Comparison of ENCODE assay signal across 10 cellular contexts in genomic region chrX:69424161-69424560, GRCh38.
DNase-seq lines count a peak whose midpoint lies in the region; ATAC-seq, FAIRE-seq and TF ChIP-seq lines count a peak whose summit lies in the region.
"Had no signal": no experiment of that assay in that cellular context is flagged by ENCODE, and none has a peak within 500 bp of the region (broad histone marks: within the 10 kb centered on the region; RNA-seq: fewer than 3 reads in every experiment).

No MANE protein-coding gene starts in this region.

- H2AFZ ChIP-seq in KMS-11 (ENCODE audit: low read depth) (no peak overlapping the region), astrocyte (ENCODE audit: low read depth, low read length) (no peak overlapping the region)

- H3K27ac Mint-ChIP-seq in Calu3 (ENCODE audit: unreplicated experiment): no peak overlapping the region
- H3K27ac Mint-ChIP-seq in astrocyte (ENCODE audit: unreplicated experiment): no peak overlapping the region
- H3K27ac Mint-ChIP-seq in activated CD4-positive, alpha-beta T cell treated with anti-CD3 and anti-CD28 coated beads, Interleukin-2, amount 10 ng/mL, durations not matched to agents 24 days and 14 days: no peak overlapping the region
- H3K27ac Mint-ChIP-seq in stimulated activated naive CD8-positive, alpha-beta T cell treated with anti-CD3 and anti-CD28 coated beads, Interleukin-15, amount 100 ng/mL, for 72 hours: no peak overlapping the region
- H3K27ac Mint-ChIP-seq: stimulated activated naive CD8-positive, alpha-beta T cell treated with anti-CD3 and anti-CD28 coated beads, Interleukin-15, Interleukin-2, amounts not matched to agents 100 ng/mL and 50 ng/mL, for 24 hours had no signal

- H3K9me3 Mint-ChIP-seq in Calu3 (ENCODE audit: low read depth, unreplicated experiment): peaks cover 2% of the 10 kb centered on the region
- no peaks in the 10 kb centered on the region for H3K9me3 Mint-ChIP-seq in astrocyte (ENCODE audit: unreplicated experiment)
- H3K9me3 Mint-ChIP-seq in activated CD4-positive, alpha-beta T cell treated with anti-CD3 and anti-CD28 coated beads, Interleukin-2, amount 10 ng/mL, durations not matched to agents 24 days and 14 days: no peaks in the 10 kb centered on the region
- H3K9me3 Mint-ChIP-seq in stimulated activated naive CD8-positive, alpha-beta T cell treated with anti-CD3 and anti-CD28 coated beads, Interleukin-15, amount 100 ng/mL, for 72 hours: no peaks in the 10 kb centered on the region
- H3K9me3 Mint-ChIP-seq: stimulated activated naive CD8-positive, alpha-beta T cell treated with anti-CD3 and anti-CD28 coated beads, Interleukin-15, Interleukin-2, amounts not matched to agents 100 ng/mL and 50 ng/mL, for 24 hours had no signal

- H3K4me1 Mint-ChIP-seq in Calu3 (ENCODE audit: low read depth, unreplicated experiment) (no peaks in the 10 kb centered on the region), astrocyte (ENCODE audit: low read depth, unreplicated experiment) (no peaks in the 10 kb centered on the region)
- H3K4me1 Mint-ChIP-seq in activated CD4-positive, alpha-beta T cell treated with anti-CD3 and anti-CD28 coated beads, Interleukin-2, amount 10 ng/mL, durations not matched to agents 24 days and 14 days: no peaks in the 10 kb centered on the region
- H3K4me1 Mint-ChIP-seq in stimulated activated naive CD8-positive, alpha-beta T cell treated with anti-CD3 and anti-CD28 coated beads, Interleukin-15, amount 100 ng/mL, for 72 hours: no peaks in the 10 kb centered on the region

- H3K4me2 ChIP-seq in KMS-11: no peak overlapping the region
- no peak overlapping the region for H3K4me2 ChIP-seq in astrocyte (ENCODE audit: low read length)

- no peak for ATAC-seq in HG02870 (IDR thresholded peaks at IDR 0.05; ENCODE audit: unreplicated experiment)
- ATAC-seq in stimulated activated naive CD8-positive, alpha-beta T cell treated with anti-CD3 and anti-CD28 coated beads, Interleukin-15, amount 100 ng/mL, for 72 hours: no peak

- H3K27ac ChIP-seq in KMS-11 (no peak overlapping the region), astrocyte (ENCODE audit: low read depth, low read length) (no peak overlapping the region)

- no TSS peak for BruUV-seq in Calu3 (replicated peaks; lab: Mats Ljungman, UMichigan)

- no peaks in the 10 kb centered on the region for H4K20me1 ChIP-seq in KMS-11 (ENCODE audit: insufficient read depth)
- no peaks in the 10 kb centered on the region for H4K20me1 ChIP-seq in astrocyte (ENCODE audit: insufficient read depth, low read length)

- DNase-seq in Calu3 (peak; percentile 1), astrocyte (ENCODE audit: low read depth) (no peak), kidney tubule cell (ENCODE audit: low spot score) (peak; percentile 13), DMS79 (lab: John Stamatoyannopoulos, UW) (no peak)
- no peak for DNase-seq in activated CD4-positive, alpha-beta T cell treated with anti-CD3 and anti-CD28 coated beads, Interleukin-2, amount 10 ng/mL, durations not matched to agents 24 days and 14 days
- DNase-seq in stimulated activated naive CD8-positive, alpha-beta T cell treated with anti-CD3 and anti-CD28 coated beads, Interleukin-15, amount 100 ng/mL, for 72 hours: no peak
- DNase-seq: NCI-H774 had no signal

- H3K4me1 ChIP-seq in KMS-11 (ENCODE audit: low read depth, poor library complexity, severe bottlenecking) (no peaks in the 10 kb centered on the region), astrocyte (ENCODE audit: insufficient read depth, low read length) (no peaks in the 10 kb centered on the region)

- no peak for TF ChIP-seq CTCF in Calu3 (IDR thresholded peaks at IDR 0.05; ENCODE audit: unreplicated experiment)
- TF ChIP-seq CTCF in KMS-11 (conservative IDR thresholded peaks at IDR 0.05; ENCODE audit: low read depth, low read length): peak; percentile 37; the same call in 1 of the 2 replicates
- TF ChIP-seq CTCF in astrocyte (IDR thresholded peaks at IDR 0.05; ENCODE audit: insufficient read depth, low read depth, low read length): peak; percentile 22

- H3K27me3 ChIP-seq in KMS-11 (ENCODE audit: insufficient read depth, low read depth): no peaks in the 10 kb centered on the region
- H3K27me3 ChIP-seq in astrocyte (ENCODE audit: insufficient read depth, low read length): no peaks in the 10 kb centered on the region

- H3K36me3 ChIP-seq in KMS-11 (ENCODE audit: insufficient read depth) (no peaks in the 10 kb centered on the region), astrocyte (ENCODE audit: insufficient read depth, low read length) (no peaks in the 10 kb centered on the region)

- no peaks in the 10 kb centered on the region for H3K79me2 ChIP-seq in KMS-11 (ENCODE audit: insufficient read depth, low read depth)
- H3K79me2 ChIP-seq in astrocyte (ENCODE audit: insufficient read depth, low read length): no peaks in the 10 kb centered on the region

- intact Hi-C loops in Calu3 (cut with micrococcal nuclease; ENCODE audit: unreplicated experiment): no loop called here
- intact Hi-C loops in activated CD4-positive, alpha-beta T cell treated with anti-CD3 and anti-CD28 coated beads, Interleukin-2, amount 10 ng/mL, durations not matched to agents 24 days and 14 days (cut with micrococcal nuclease): no loop called here

- H3K36me3 Mint-ChIP-seq in Calu3 (ENCODE audit: insufficient read depth, unreplicated experiment) (no peaks in the 10 kb centered on the region), astrocyte (ENCODE audit: low read depth, unreplicated experiment) (no peaks in the 10 kb centered on the region)
- H3K36me3 Mint-ChIP-seq in activated CD4-positive, alpha-beta T cell treated with anti-CD3 and anti-CD28 coated beads, Interleukin-2, amount 10 ng/mL, durations not matched to agents 24 days and 14 days (ENCODE audit: low read depth): no peaks in the 10 kb centered on the region

- no peak overlapping the region for H3K4me3 Mint-ChIP-seq in Calu3 (ENCODE audit: low read depth, unreplicated experiment)
- no peak overlapping the region for H3K4me3 Mint-ChIP-seq in astrocyte (ENCODE audit: unreplicated experiment)
- H3K4me3 Mint-ChIP-seq in activated CD4-positive, alpha-beta T cell treated with anti-CD3 and anti-CD28 coated beads, Interleukin-2, amount 10 ng/mL, durations not matched to agents 24 days and 14 days: no peak overlapping the region
- H3K4me3 Mint-ChIP-seq in stimulated activated naive CD8-positive, alpha-beta T cell treated with anti-CD3 and anti-CD28 coated beads, Interleukin-15, amount 100 ng/mL, for 72 hours: no peak overlapping the region
- H3K4me3 Mint-ChIP-seq: stimulated activated naive CD8-positive, alpha-beta T cell treated with anti-CD3 and anti-CD28 coated beads, Interleukin-15, Interleukin-2, amounts not matched to agents 100 ng/mL and 50 ng/mL, for 24 hours had no signal

- H3K9me3 ChIP-seq in astrocyte (ENCODE audit: insufficient read depth, low read depth, low read length): no peaks in the 10 kb centered on the region

- CTCF ChIA-PET in Calu3 (lab: Charles Lee): interaction anchor here (0.6 to 0.8 kb wide), 7 partner anchors 192 to 672 kb away, joined by 3 to 5 read pairs (median 3); partner anchors contain the start of gene EDA

- H3K9ac ChIP-seq in KMS-11: no peak overlapping the region
- no peak overlapping the region for H3K9ac ChIP-seq in astrocyte (ENCODE audit: low read length)

- FAIRE-seq in astrocyte (lab: Jason Lieb, UNC): no peak

- H3K4me3 ChIP-seq in KMS-11 (IDR thresholded peaks at IDR 0.05; ENCODE audit: insufficient read depth, low read depth, low read length) (no peak overlapping the region), astrocyte (ENCODE audit: insufficient read depth, low read depth, low read length) (no peak overlapping the region)

- H3K27me3 Mint-ChIP-seq in Calu3 (ENCODE audit: unreplicated experiment) (peaks cover 38% of the 10 kb centered on the region), astrocyte (ENCODE audit: low read depth, unreplicated experiment) (peaks cover 2% of the 10 kb centered on the region)
- no peaks in the 10 kb centered on the region for H3K27me3 Mint-ChIP-seq in activated CD4-positive, alpha-beta T cell treated with anti-CD3 and anti-CD28 coated beads, Interleukin-2, amount 10 ng/mL, durations not matched to agents 24 days and 14 days
- H3K27me3 Mint-ChIP-seq in stimulated activated naive CD8-positive, alpha-beta T cell treated with anti-CD3 and anti-CD28 coated beads, Interleukin-15, amount 100 ng/mL, for 72 hours: peaks cover 6% of the 10 kb centered on the region
- H3K27me3 Mint-ChIP-seq: stimulated activated naive CD8-positive, alpha-beta T cell treated with anti-CD3 and anti-CD28 coated beads, Interleukin-15, Interleukin-2, amounts not matched to agents 100 ng/mL and 50 ng/mL, for 24 hours had no signal

Comparison
In these comparisons a context has a peak if more than half of its experiments do, and no peak if none do; other contexts are left out.
1. DNase-seq: peak in Calu3 (single experiment) and kidney tubule cell (single experiment); none in astrocyte (single experiment), activated CD4-positive, alpha-beta T cell treated with anti-CD3 and anti-CD28 coated beads, Interleukin-2, amount 10 ng/mL, durations not matched to agents 24 days and 14 days (single experiment), DMS79 (single experiment) and stimulated activated naive CD8-positive, alpha-beta T cell treated with anti-CD3 and anti-CD28 coated beads, Interleukin-15, amount 100 ng/mL, for 72 hours (0 of 2).